2 cellular contexts compared by ENCODE assay signal in the genomic region with DNA sequence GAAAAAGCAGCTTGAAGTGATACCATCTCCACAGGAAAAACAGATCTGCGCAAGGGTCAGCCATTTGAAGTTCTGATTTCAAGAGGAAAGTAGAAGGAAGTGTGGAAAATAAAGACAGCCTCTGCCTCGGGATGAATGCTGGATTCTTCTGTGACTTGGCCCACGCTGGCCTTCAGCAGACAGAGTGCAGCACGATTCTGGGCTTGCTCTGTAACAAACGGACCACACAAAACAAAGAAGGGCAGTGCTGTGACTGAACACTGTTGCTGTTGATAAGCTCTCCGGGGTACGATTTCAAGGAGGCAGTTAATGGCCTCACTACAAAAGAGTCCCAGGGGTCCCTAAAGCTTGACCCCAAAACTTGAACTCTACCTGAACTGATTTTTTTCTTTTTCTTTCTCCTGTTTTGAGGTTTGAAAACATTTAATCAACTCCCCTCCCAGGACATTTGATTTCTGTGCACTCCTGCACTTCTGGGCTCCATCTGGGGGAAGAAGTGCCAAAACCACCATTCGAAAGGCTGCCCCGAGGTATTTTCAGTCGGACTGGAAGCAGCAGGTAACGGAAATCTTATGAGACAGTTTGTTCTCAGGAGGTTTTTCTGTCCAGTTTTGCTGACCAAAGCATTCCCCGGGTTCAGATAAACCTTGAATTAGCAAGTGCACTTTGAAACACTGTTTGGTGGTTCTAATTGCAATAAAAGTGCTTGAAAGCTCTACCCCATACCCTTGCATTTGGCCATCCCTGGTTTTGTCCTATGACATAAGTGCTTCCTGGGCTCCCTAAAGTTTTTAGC.
TF ChIP-seq lines count a peak whose summit lies in the region.

No MANE protein-coding gene starts in this region.

TF ChIP-seq in GM23338, 12 proteins besides CTCF, POLR2A, EP300 and RAD21 (continued from another document):
- no peak for TF ChIP-seq POLR2AphosphoS5 (IDR thresholded peaks at IDR 0.05; ENCODE audit: low read depth)
- TF ChIP-seq STAT1 (IDR thresholded peaks at IDR 0.05; ENCODE audit: unreplicated experiment) = no peak
- TF ChIP-seq, protein P1, sequence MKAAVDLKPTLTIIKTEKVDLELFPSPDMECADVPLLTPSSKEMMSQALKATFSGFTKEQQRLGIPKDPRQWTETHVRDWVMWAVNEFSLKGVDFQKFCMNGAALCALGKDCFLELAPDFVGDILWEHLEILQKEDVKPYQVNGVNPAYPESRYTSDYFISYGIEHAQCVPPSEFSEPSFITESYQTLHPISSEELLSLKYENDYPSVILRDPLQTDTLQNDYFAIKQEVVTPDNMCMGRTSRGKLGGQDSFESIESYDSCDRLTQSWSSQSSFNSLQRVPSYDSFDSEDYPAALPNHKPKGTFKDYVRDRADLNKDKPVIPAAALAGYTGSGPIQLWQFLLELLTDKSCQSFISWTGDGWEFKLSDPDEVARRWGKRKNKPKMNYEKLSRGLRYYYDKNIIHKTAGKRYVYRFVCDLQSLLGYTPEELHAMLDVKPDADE (IDR thresholded peaks at IDR 0.05) = no peak
- TF ChIP-seq JUNB (IDR thresholded peaks at IDR 0.05; ENCODE audit: unreplicated experiment) = no peak
- TF ChIP-seq EZH2 (IDR thresholded peaks at IDR 0.05; ENCODE audit: low read depth, unreplicated experiment) = no peak
- TF ChIP-seq, protein P2, sequence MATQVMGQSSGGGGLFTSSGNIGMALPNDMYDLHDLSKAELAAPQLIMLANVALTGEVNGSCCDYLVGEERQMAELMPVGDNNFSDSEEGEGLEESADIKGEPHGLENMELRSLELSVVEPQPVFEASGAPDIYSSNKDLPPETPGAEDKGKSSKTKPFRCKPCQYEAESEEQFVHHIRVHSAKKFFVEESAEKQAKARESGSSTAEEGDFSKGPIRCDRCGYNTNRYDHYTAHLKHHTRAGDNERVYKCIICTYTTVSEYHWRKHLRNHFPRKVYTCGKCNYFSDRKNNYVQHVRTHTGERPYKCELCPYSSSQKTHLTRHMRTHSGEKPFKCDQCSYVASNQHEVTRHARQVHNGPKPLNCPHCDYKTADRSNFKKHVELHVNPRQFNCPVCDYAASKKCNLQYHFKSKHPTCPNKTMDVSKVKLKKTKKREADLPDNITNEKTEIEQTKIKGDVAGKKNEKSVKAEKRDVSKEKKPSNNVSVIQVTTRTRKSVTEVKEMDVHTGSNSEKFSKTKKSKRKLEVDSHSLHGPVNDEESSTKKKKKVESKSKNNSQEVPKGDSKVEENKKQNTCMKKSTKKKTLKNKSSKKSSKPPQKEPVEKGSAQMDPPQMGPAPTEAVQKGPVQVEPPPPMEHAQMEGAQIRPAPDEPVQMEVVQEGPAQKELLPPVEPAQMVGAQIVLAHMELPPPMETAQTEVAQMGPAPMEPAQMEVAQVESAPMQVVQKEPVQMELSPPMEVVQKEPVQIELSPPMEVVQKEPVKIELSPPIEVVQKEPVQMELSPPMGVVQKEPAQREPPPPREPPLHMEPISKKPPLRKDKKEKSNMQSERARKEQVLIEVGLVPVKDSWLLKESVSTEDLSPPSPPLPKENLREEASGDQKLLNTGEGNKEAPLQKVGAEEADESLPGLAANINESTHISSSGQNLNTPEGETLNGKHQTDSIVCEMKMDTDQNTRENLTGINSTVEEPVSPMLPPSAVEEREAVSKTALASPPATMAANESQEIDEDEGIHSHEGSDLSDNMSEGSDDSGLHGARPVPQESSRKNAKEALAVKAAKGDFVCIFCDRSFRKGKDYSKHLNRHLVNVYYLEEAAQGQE (IDR thresholded peaks at IDR 0.05; ENCODE audit: unreplicated experiment) = no peak
- TF ChIP-seq ZNF331 (CRISPR knock-in tag; IDR thresholded peaks at IDR 0.05; ENCODE audit: low read depth) = no peak

TF ChIP-seq in K562, 482 proteins besides CTCF, POLR2A, EP300 and RAD21 (continued from another document):
- TF ChIP-seq HDAC3 (IDR thresholded peaks at IDR 0.05; ENCODE audit: borderline replicate concordance, partially characterized antibody) = no peak
- 0 out of 2 replicates have a peak, but pooled peaks have one; percentile 11 for TF ChIP-seq MAFF (IDR thresholded peaks at IDR 0.05; ENCODE audit: low read length)
- 0 out of 2 replicates have a peak, but pooled peaks have one; percentile 11 for TF ChIP-seq MAFG (tag; conservative IDR thresholded peaks at IDR 0.05)
TF ChIP-seq in K562: peak in this region for 3.
